Comparison of ENCODE assay signal across 8 cellular contexts in genomic region chr7:74401137-74401859, GRCh38. TPM values are rescaled to one million over a fixed set of nuclear protein-coding genes. Genes with fewer than 3 reads are reported as not detected.
A peak's percentile ranks its signal among the peaks of the same experiment; 100 is the strongest.
DNase-seq lines count a peak whose midpoint lies in the region; ATAC-seq and TF ChIP-seq lines count a peak whose summit lies in the region.

No MANE protein-coding gene starts in this region.

- TF ChIP-seq CTCF in DND-41 (IDR thresholded peaks at IDR 0.05; ENCODE audit: borderline replicate concordance, extremely low read depth, low read length, poor library complexity, severe bottlenecking) = peak; percentile 99
- TF ChIP-seq CTCF in heart left ventricle (IDR thresholded peaks at IDR 0.05) = peak; percentile 91 to 98 (median 96)

- no peak overlapping the region for H3K4me2 ChIP-seq in DND-41 (ENCODE audit: insufficient read depth, low read length)

- 38 to 54% (median 39%) methylated on average over 9 to 14 of the region's 14 CpGs for WGBS in heart left ventricle, 4 donors

- H3K9me3 ChIP-seq in DND-41 (ENCODE audit: insufficient read depth, low read length, severe bottlenecking) (no peaks in the 10 kb centered on the region), heart left ventricle (no peaks in the 10 kb centered on the region)

- H3K4me1 ChIP-seq in DND-41 (ENCODE audit: insufficient read depth, low read length) (no peaks in the 10 kb centered on the region), heart left ventricle (no peaks in the 10 kb centered on the region)

- H3K9ac ChIP-seq in DND-41 (ENCODE audit: low read depth, low read length) = no peak overlapping the region

- H3K4me3 ChIP-seq in DND-41 (ENCODE audit: low read depth in 1 of 2, low read length in 2 of 2) (no peak overlapping the region), heart left ventricle (no peak overlapping the region)
- no peak overlapping the region for H3K4me3 ChIP-seq in Jurkat, Clone E6-1 (ENCODE audit: low read length)

- H2AFZ ChIP-seq in DND-41 (ENCODE audit: low read depth, low read length) = no peak overlapping the region

- intact Hi-C loops in heart left ventricle (cut with DNase I) = loop anchor here (2.0 to 10.0 kb wide), 8 partner anchors 192 to 536 kb away; partner anchors contain the start of gene TMEM270 (in 1 of the 10)

- H3K36me3 ChIP-seq in DND-41 (ENCODE audit: insufficient read depth, low read length) (peaks cover 15% of the 10 kb centered on the region), heart left ventricle (peaks cover 0 to 57% (median 43%) of the 10 kb centered on the region in 9 donors)

- H4K20me1 ChIP-seq in DND-41 (ENCODE audit: insufficient read depth, low read length) = no peaks in the 10 kb centered on the region

- H3K9me3 Mint-ChIP-seq in activated naive CD4-positive, alpha-beta T cell treated with anti-CD3 and anti-CD28 coated beads, Interleukin-2, amount 50 U/mL, for 72 hours = no peaks in the 10 kb centered on the region

- ATAC-seq in DND-41 (ENCODE audit: insufficient read depth, low read depth) (peak; percentile 82), SK-N-SH treated with all-trans-retinoic acid at 6 μM for 48 hours (peak; percentile 87), heart left ventricle (peak in 3 of 4 donors; percentile 58 to 65 (median 62)), GM21447 (IDR thresholded peaks at IDR 0.05; ENCODE audit: unreplicated experiment) (no peak), HG02610 (IDR thresholded peaks at IDR 0.05; ENCODE audit: unreplicated experiment) (no peak)
- ATAC-seq in activated naive CD4-positive, alpha-beta T cell treated with anti-CD3 and anti-CD28 coated beads, Interleukin-2, amount 50 U/mL, for 72 hours = peak; percentile 72 to 82

- DNase-seq in DND-41 = peak; percentile 72
- peak; percentile 55 for DNase-seq in Jurkat, Clone E6-1 (ENCODE audit: low read depth, low spot score)
- DNase-seq in activated naive CD4-positive, alpha-beta T cell treated with anti-CD3 and anti-CD28 coated beads, Interleukin-2, amount 50 U/mL, for 72 hours (ENCODE audit: low spot score in 2 of 2) = peak in 1 of 2 donors; percentile 75
- DNase-seq in heart left ventricle = peak; percentile 47 to 72 (median 59)
- peak; percentile 87 for DNase-seq in retina

- H3K36me3 Mint-ChIP-seq in activated naive CD4-positive, alpha-beta T cell treated with anti-CD3 and anti-CD28 coated beads, Interleukin-2, amount 50 U/mL, for 72 hours = no peaks in the 10 kb centered on the region

- H3K27me3 ChIP-seq in DND-41 (ENCODE audit: insufficient read depth, low read length, poor library complexity) (no peaks in the 10 kb centered on the region), heart left ventricle (no peaks in the 10 kb centered on the region)

- no peak for TF ChIP-seq POLR2A in heart left ventricle (IDR thresholded peaks at IDR 0.05)

- H3K79me2 ChIP-seq in DND-41 (ENCODE audit: insufficient read depth, low read length) = no peaks in the 10 kb centered on the region

- H3K27ac Mint-ChIP-seq in activated naive CD4-positive, alpha-beta T cell treated with anti-CD3 and anti-CD28 coated beads, Interleukin-2, amount 50 U/mL, for 72 hours = no peak overlapping the region

- peak overlapping the region; percentile 30 for H3K27ac ChIP-seq in DND-41 (ENCODE audit: low read length)
- H3K27ac ChIP-seq in heart left ventricle = no peak overlapping the region

TF ChIP-seq in SK-N-SH treated with all-trans-retinoic acid at 6 μM for 48 hours, 23 proteins besides CTCF, POLR2A, EP300 and RAD21:
- no peak for TF ChIP-seq POU6F1 (CRISPR knock-in tag; IDR thresholded peaks at IDR 0.05; ENCODE audit: borderline replicate concordance, low read depth)
- TF ChIP-seq TSHZ2 (CRISPR knock-in tag; IDR thresholded peaks at IDR 0.05) = no peak
- no peak for TF ChIP-seq ZNF8 (CRISPR knock-in tag; IDR thresholded peaks at IDR 0.05)
- no peak for TF ChIP-seq BACH2 (CRISPR knock-in tag; IDR thresholded peaks at IDR 0.05; ENCODE audit: borderline replicate concordance)
- no peak for TF ChIP-seq ZC3H10 (CRISPR knock-in tag; IDR thresholded peaks at IDR 0.05)
- TF ChIP-seq ISL1 (CRISPR knock-in tag; IDR thresholded peaks at IDR 0.05) = no peak
- no peak for TF ChIP-seq RARB (CRISPR knock-in tag; IDR thresholded peaks at IDR 0.05)
- TF ChIP-seq SNAI2 (CRISPR knock-in tag; IDR thresholded peaks at IDR 0.05) = no peak
- no peak for TF ChIP-seq OSR1 (CRISPR knock-in tag; IDR thresholded peaks at IDR 0.05)
- TF ChIP-seq GLIS3 (CRISPR knock-in tag; IDR thresholded peaks at IDR 0.05) = no peak
- TF ChIP-seq TCF4 (CRISPR knock-in tag; IDR thresholded peaks at IDR 0.05; ENCODE audit: borderline replicate concordance) = no peak
- TF ChIP-seq CREB5 (CRISPR knock-in tag; IDR thresholded peaks at IDR 0.05; ENCODE audit: low read depth) = no peak
- TF ChIP-seq CSDC2 (CRISPR knock-in tag; IDR thresholded peaks at IDR 0.05) = no peak
- TF ChIP-seq ZNF70 (CRISPR knock-in tag; IDR thresholded peaks at IDR 0.05) = no peak
- no peak for TF ChIP-seq ZNF565 (CRISPR knock-in tag; conservative IDR thresholded peaks at IDR 0.05; ENCODE audit: low read depth)
- TF ChIP-seq CSRNP3 (CRISPR knock-in tag; IDR thresholded peaks at IDR 0.05) = no peak
- TF ChIP-seq ESRRG (CRISPR knock-in tag; IDR thresholded peaks at IDR 0.05) = no peak
- TF ChIP-seq ARNTL (CRISPR knock-in tag; IDR thresholded peaks at IDR 0.05; ENCODE audit: borderline replicate concordance, low read depth) = no peak
- TF ChIP-seq PPARA (CRISPR knock-in tag; IDR thresholded peaks at IDR 0.05; ENCODE audit: borderline replicate concordance) = no peak

RNA-seq across cellular contexts. Expression of gene GTF2IRD1, which starts 52.4 kb away (rescaled TPM):
- polyA plus RNA-seq in Jurkat, Clone E6-1 (2012; ENCODE audit: insufficient read depth, insufficient read length) = 29.7 TPM
- 1 to 10 TPM; 1.7 to 6.4 TPM for total RNA-seq in activated naive CD4-positive, alpha-beta T cell treated with anti-CD3 and anti-CD28 coated beads, Interleukin-2, amount 50 U/mL, for 72 hours
- 10 to 100 TPM in 8 of 9 donors, 1 to 10 TPM in 1; 10.0 to 40.4 (median 15.2) TPM for total RNA-seq in heart left ventricle
- 10 to 100 TPM; 16.4 to 27.0 TPM for polyA plus RNA-seq in heart left ventricle

Comparison
In these comparisons a context has a peak if more than half of its experiments do, and no peak if none do; other contexts are left out.
1. ATAC-seq: peak in DND-41 (single experiment), SK-N-SH treated with all-trans-retinoic acid at 6 μM for 48 hours (single experiment), activated naive CD4-positive, alpha-beta T cell treated with anti-CD3 and anti-CD28 coated beads, Interleukin-2, amount 50 U/mL, for 72 hours (2 of 2) and heart left ventricle (3 of 4); none in GM21447 (single experiment) and HG02610 (single experiment).